Comparison of ENCODE assay signal across 1 cellular context in genomic region chr5:54302267-54302687, GRCh38.
TF ChIP-seq lines count a peak whose summit lies in the region.

No MANE protein-coding gene starts in this region.

TF ChIP-seq in K562, 482 proteins besides CTCF, POLR2A, EP300 and RAD21 (continued from another document):
- TF ChIP-seq, protein P1, sequence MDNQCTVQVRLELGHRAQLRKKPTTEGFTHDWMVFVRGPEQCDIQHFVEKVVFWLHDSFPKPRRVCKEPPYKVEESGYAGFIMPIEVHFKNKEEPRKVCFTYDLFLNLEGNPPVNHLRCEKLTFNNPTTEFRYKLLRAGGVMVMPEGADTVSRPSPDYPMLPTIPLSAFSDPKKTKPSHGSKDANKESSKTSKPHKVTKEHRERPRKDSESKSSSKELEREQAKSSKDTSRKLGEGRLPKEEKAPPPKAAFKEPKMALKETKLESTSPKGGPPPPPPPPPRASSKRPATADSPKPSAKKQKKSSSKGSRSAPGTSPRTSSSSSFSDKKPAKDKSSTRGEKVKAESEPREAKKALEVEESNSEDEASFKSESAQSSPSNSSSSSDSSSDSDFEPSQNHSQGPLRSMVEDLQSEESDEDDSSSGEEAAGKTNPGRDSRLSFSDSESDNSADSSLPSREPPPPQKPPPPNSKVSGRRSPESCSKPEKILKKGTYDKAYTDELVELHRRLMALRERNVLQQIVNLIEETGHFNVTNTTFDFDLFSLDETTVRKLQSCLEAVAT (IDR thresholded peaks at IDR 0.05) = 0 out of 4 replicates have a peak, but pooled peaks of 1 of the 2 experiments have one; percentile 36
- TF ChIP-seq RFX1 (IDR thresholded peaks at IDR 0.05) = no peak
- no peak for TF ChIP-seq PHF8 (IDR thresholded peaks at IDR 0.05; ENCODE audit: borderline replicate concordance, low read length)
- no peak for TF ChIP-seq CREB1 (IDR thresholded peaks at IDR 0.05)
- no peak for TF ChIP-seq CREB1 (CRISPR knock-in tag; IDR thresholded peaks at IDR 0.05)
- peak; percentile 75; the same call in 1 of the 2 replicates for TF ChIP-seq ESRRA (IDR thresholded peaks at IDR 0.05; ENCODE audit: borderline replicate concordance, low read depth)
- no peak for TF ChIP-seq MLX (CRISPR knock-in tag; conservative IDR thresholded peaks at IDR 0.05)
- TF ChIP-seq ZNF436 (CRISPR knock-in tag; IDR thresholded peaks at IDR 0.05) = no peak
- TF ChIP-seq, protein P2, sequence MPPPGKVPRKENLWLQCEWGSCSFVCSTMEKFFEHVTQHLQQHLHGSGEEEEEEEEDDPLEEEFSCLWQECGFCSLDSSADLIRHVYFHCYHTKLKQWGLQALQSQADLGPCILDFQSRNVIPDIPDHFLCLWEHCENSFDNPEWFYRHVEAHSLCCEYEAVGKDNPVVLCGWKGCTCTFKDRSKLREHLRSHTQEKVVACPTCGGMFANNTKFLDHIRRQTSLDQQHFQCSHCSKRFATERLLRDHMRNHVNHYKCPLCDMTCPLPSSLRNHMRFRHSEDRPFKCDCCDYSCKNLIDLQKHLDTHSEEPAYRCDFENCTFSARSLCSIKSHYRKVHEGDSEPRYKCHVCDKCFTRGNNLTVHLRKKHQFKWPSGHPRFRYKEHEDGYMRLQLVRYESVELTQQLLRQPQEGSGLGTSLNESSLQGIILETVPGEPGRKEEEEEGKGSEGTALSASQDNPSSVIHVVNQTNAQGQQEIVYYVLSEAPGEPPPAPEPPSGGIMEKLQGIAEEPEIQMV (tag; conservative IDR thresholded peaks at IDR 0.05; ENCODE audit: low read depth) = no peak
- TF ChIP-seq SNAPC5 (CRISPR knock-in tag; IDR thresholded peaks at IDR 0.05) = no peak
- no peak for TF ChIP-seq ZFPM2 (CRISPR knock-in tag; IDR thresholded peaks at IDR 0.05)
- TF ChIP-seq KLF1 (tag; IDR thresholded peaks at IDR 0.05) = no peak
- TF ChIP-seq TEAD4 (IDR thresholded peaks at IDR 0.05; ENCODE audit: low read length) = peak; percentile 35; the same call in 1 of the 2 replicates
- TF ChIP-seq TEAD4 (CRISPR knock-in tag; IDR thresholded peaks at IDR 0.05; ENCODE audit: borderline replicate concordance) = no peak
- no peak for TF ChIP-seq DACH1 (IDR thresholded peaks at IDR 0.05; ENCODE audit: partially characterized antibody)
- no peak for TF ChIP-seq FOXJ3 (CRISPR knock-in tag; IDR thresholded peaks at IDR 0.05)
